8 cellular contexts compared by ENCODE assay signal in genomic region chr2:16656784-16657391, GRCh38. TPM values are rescaled to one million over a fixed set of nuclear protein-coding genes. Genes with fewer than 3 reads are reported as not detected.
DNase-seq lines count a peak whose midpoint lies in the region; ATAC-seq, FAIRE-seq and TF ChIP-seq lines count a peak whose summit lies in the region.

No MANE protein-coding gene starts in this region.

- peak overlapping the region; percentile 21 for H3K27ac ChIP-seq in HL-60 (replicated peaks)
- peak overlapping the region; percentile 2 for H3K27ac ChIP-seq in substantia nigra (ENCODE audit: low read depth, low read length, poor library complexity, severe bottlenecking)

- peak; percentile 96 for DNase-seq in CD1c-positive myeloid dendritic cell (ENCODE audit: extremely low spot score)
- DNase-seq in HL-60 (ENCODE audit: low read depth in 1 of 2, low spot score in 1 of 2): peak; percentile 45 to 63
- peak; percentile 36 for DNase-seq in fibroblast of mammary gland (ENCODE audit: low read depth)
- DNase-seq in substantia nigra (lab: John Stamatoyannopoulos, UW): peak in 36 of 49 donors; percentile 27 to 81 (median 56)
- no peak for DNase-seq in activated CD4-positive, alpha-beta T cell treated with anti-CD3 and anti-CD28 coated beads, Interleukin-2, amount 50 U/mL, for 48 hours
- no peak for DNase-seq in frontal cortex (ENCODE audit: low spot score in 2 of 2)
- DNase-seq in NCI-H526 treated with DMSO at 0.1 percent for 48 hours (lab: John Stamatoyannopoulos, UW): no peak

- no peak overlapping the region for H3K4me3 ChIP-seq in HL-60 (replicated peaks; ENCODE audit: insufficient read depth, low read length)
- no peak overlapping the region for H3K4me3 ChIP-seq in fibroblast of mammary gland (ENCODE audit: control insufficient read depth, low read depth, low read length)

- peak; percentile 80 for ATAC-seq in GM21515 (IDR thresholded peaks at IDR 0.05; ENCODE audit: unreplicated experiment)

- TF ChIP-seq CTCF in HL-60 (IDR thresholded peaks at IDR 0.05; ENCODE audit: insufficient read depth, low read length): no peak
- no peak for TF ChIP-seq CTCF in fibroblast of mammary gland (conservative IDR thresholded peaks at IDR 0.05; ENCODE audit: control insufficient read depth, insufficient read depth, low read depth, low read length)

- no peak for FAIRE-seq in frontal cortex (lab: Jason Lieb, UNC)

- H3K27me3 ChIP-seq in HL-60 (ENCODE audit: insufficient read depth, poor library complexity, severe bottlenecking): no peaks in the 10 kb centered on the region

RNA-seq across cellular contexts. Expression of gene CYRIA, which starts 8.7 kb away (rescaled TPM):
- 227 TPM for total RNA-seq in frontal cortex

Comparison
In these comparisons a context has a peak if more than half of its experiments do, and no peak if none do; other contexts are left out.
1. DNase-seq: peak in CD1c-positive myeloid dendritic cell (single experiment), HL-60 (2 of 2), fibroblast of mammary gland (single experiment) and substantia nigra (36 of 49); none in activated CD4-positive, alpha-beta T cell treated with anti-CD3 and anti-CD28 coated beads, Interleukin-2, amount 50 U/mL, for 48 hours (0 of 2), frontal cortex (0 of 2) and NCI-H526 treated with DMSO at 0.1 percent for 48 hours (single experiment).